In genomic region chr3:129052675-129053074, GRCh38 we compare ENCODE assay signal across 13 cellular contexts. TPM values are rescaled to one million over a fixed set of nuclear protein-coding genes. Genes with fewer than 3 reads are reported as not detected.
DNase-seq lines count a peak whose midpoint lies in the region; ATAC-seq and TF ChIP-seq lines count a peak whose summit lies in the region.
"Had no signal": no experiment of that assay in that cellular context is flagged by ENCODE, and none has a peak within 500 bp of the region (broad histone marks: within the 10 kb centered on the region; RNA-seq: fewer than 3 reads in every experiment).

No MANE protein-coding gene starts in this region.

- peaks cover 0 to 29% (median 19%) of the 10 kb centered on the region in 12 donors for H3K4me1 ChIP-seq in heart left ventricle
- H3K4me1 ChIP-seq in rectal smooth muscle tissue (ENCODE audit: control insufficient read depth, insufficient read depth, low read length): peaks cover 7% of the 10 kb centered on the region
- H3K4me1 ChIP-seq in A673 (ENCODE audit: insufficient read depth, low read length, poor library complexity, severe bottlenecking): no peaks in the 10 kb centered on the region

- POLR2A ChIA-PET in A673 (lab: Charles Lee; ENCODE audit: low non-redundant PET): no interaction called here

- WGBS in heart left ventricle, 4 donors: 40 to 47% (median 42%) methylated on average over 6 of the region's 6 CpGs

- H3K27ac ChIP-seq in heart left ventricle (peak overlapping the region in 11 of 12 donors; percentile 28 to 87 (median 73)), rectal smooth muscle tissue (ENCODE audit: low read depth, low read length) (peak overlapping the region; percentile 44), A673 (ENCODE audit: low read depth, low read length, poor library complexity, severe bottlenecking) (no peak overlapping the region)

- TF ChIP-seq CTCF in heart left ventricle (IDR thresholded peaks at IDR 0.05): peak in 3 of 12 donors; percentile 10 to 19 (median 15)
- TF ChIP-seq CTCF in A673 (conservative IDR thresholded peaks at IDR 0.05; ENCODE audit: low read depth, low read length): no peak

- intact Hi-C loops in heart left ventricle (cut with DNase I): loop anchor here in 8 of 10 donors (1.0 to 10.0 kb wide), 9 partner anchors 26 to 195 kb away; partner anchors contain the start of genes COPG1 (in 5 of the 8) and RAB43 (in 3 of the 8)
- intact Hi-C loops in A673 (cut with micrococcal nuclease; ENCODE audit: unreplicated experiment): loop anchor here (1.0 kb wide), 1 partner anchor 193 kb away; no protein-coding TSS in a partner anchor

- ATAC-seq in heart left ventricle (peak; percentile 83 to 93 (median 88)), HG02763 (IDR thresholded peaks at IDR 0.05; ENCODE audit: unreplicated experiment) (no peak)

- H3K9ac ChIP-seq in rectal smooth muscle tissue (ENCODE audit: low read length): no peak overlapping the region

- H3K27me3 ChIP-seq in heart left ventricle: no peaks in the 10 kb centered on the region
- no peaks in the 10 kb centered on the region for H3K27me3 ChIP-seq in rectal smooth muscle tissue (ENCODE audit: control insufficient read depth, insufficient read depth, low read length)
- no peaks in the 10 kb centered on the region for H3K27me3 ChIP-seq in A673 (replicated peaks; ENCODE audit: insufficient read depth, low read depth, low read length, poor library complexity)
- H3K27me3 ChIP-seq: BLaER1 had no signal

- no peak for TF ChIP-seq POLR2A in heart left ventricle (IDR thresholded peaks at IDR 0.05)

- peaks cover 0 to 13% (median 1%) of the 10 kb centered on the region in 12 donors for H3K9me3 ChIP-seq in heart left ventricle
- H3K9me3 ChIP-seq in A673 (ENCODE audit: low read depth, low read length, poor library complexity, severe bottlenecking): no peaks in the 10 kb centered on the region

- BruUV-seq in A673 (replicated peaks; lab: Mats Ljungman, UMichigan): no TSS peak

- H3K4me3 ChIP-seq in heart left ventricle (no peak overlapping the region), rectal smooth muscle tissue (ENCODE audit: low read length) (no peak overlapping the region), A673 (ENCODE audit: low read depth, low read length, poor library complexity, severe bottlenecking) (no peak overlapping the region)
- H3K4me3 ChIP-seq: BLaER1 had no signal

- DNase-seq in HT-29 (ENCODE audit: low spot score): peak; percentile 52
- DNase-seq in SHP77 treated with DMSO at 0.1 percent for 48 hours (lab: John Stamatoyannopoulos, UW): peak; percentile 26
- peak; percentile 72 to 89 (median 78) for DNase-seq in heart left ventricle
- DNase-seq in A673 (ENCODE audit: low spot score): no peak
- DNase-seq in NCI-H187 treated with DMSO at 0.1 percent for 48 hours (lab: John Stamatoyannopoulos, UW): no peak
- no peak for DNase-seq in retina
- DNase-seq: activated CD4-positive, alpha-beta T cell treated with anti-CD3 and anti-CD28 coated beads for 36 hours; H9 had no signal

- CTCF ChIA-PET in A673 (lab: Charles Lee): interaction anchor here (0.6 to 2.8 kb wide), 4 partner anchors 42 to 240 kb away, joined by 3 to 24 read pairs (median 12); no protein-coding TSS in a partner anchor

- H3K36me3 ChIP-seq in heart left ventricle (no peaks in the 10 kb centered on the region), rectal smooth muscle tissue (ENCODE audit: control insufficient read depth, insufficient read depth, low read length) (no peaks in the 10 kb centered on the region), A673 (ENCODE audit: insufficient read depth, low read length, poor library complexity, severe bottlenecking) (no peaks in the 10 kb centered on the region)
- H3K36me3 ChIP-seq: BLaER1 had no signal

RNA-seq across cellular contexts. Expression of gene GP9, which starts 7.9 kb away (rescaled TPM):
- total RNA-seq in HT-29 (2014; rRNA removed; shearing (Covaris generic)): not detected in 2 replicates
- not detected for total RNA-seq in heart left ventricle
- not detected for polyA plus RNA-seq in heart left ventricle
- total RNA-seq in A673 (2021): not detected in 2 replicates
- total RNA-seq: activated CD4-positive, alpha-beta T cell treated with anti-CD3 and anti-CD28 coated beads for 36 hours; H9; M059J; mesenteric fat pad had no signal

RNA-seq across cellular contexts. Expression of gene EFCC1, which starts 51.6 kb away (rescaled TPM):
- 0.25 TPM in 1 of 2 replicates, not detected in the other for total RNA-seq in HT-29 (2014; rRNA removed; shearing (Covaris generic))
- total RNA-seq in heart left ventricle (1 to 10 TPM in 8 of 9 donors, under 1 TPM in 1; 0.60 to 2.5 (median 1.7) TPM), A673 (2021) (not detected in 2 replicates)
- polyA plus RNA-seq in heart left ventricle: 1 to 10 TPM in 1 of 2 donors, under 1 TPM in 1; 0.91 to 1.1 TPM
- total RNA-seq: M059J had no signal

RNA-seq across cellular contexts. Expression of gene CFAP92, which starts 58.8 kb away (rescaled TPM):
- 0.13 and 0.74 TPM in 2 replicates for total RNA-seq in HT-29 (2014; rRNA removed; shearing (Covaris generic))
- total RNA-seq in heart left ventricle (1 to 10 TPM in 1 of 9 donors, under 1 TPM in 5, not detected in 3; 0.12 to 1.8 (median 0.47) TPM), A673 (2021) (0.26 TPM in 1 of 2 replicates, not detected in the other)
- under 1 TPM; 0.17 to 0.23 TPM for polyA plus RNA-seq in heart left ventricle

Comparison
In these comparisons a context has a peak if more than half of its experiments do, and no peak if none do; other contexts are left out.
1. DNase-seq: peak in HT-29 (single experiment), SHP77 treated with DMSO at 0.1 percent for 48 hours (single experiment) and heart left ventricle (5 of 5); none in A673 (single experiment), NCI-H187 treated with DMSO at 0.1 percent for 48 hours (single experiment) and retina (single experiment).